Comparison of ENCODE assay signal across 8 cellular contexts in the genomic region with DNA sequence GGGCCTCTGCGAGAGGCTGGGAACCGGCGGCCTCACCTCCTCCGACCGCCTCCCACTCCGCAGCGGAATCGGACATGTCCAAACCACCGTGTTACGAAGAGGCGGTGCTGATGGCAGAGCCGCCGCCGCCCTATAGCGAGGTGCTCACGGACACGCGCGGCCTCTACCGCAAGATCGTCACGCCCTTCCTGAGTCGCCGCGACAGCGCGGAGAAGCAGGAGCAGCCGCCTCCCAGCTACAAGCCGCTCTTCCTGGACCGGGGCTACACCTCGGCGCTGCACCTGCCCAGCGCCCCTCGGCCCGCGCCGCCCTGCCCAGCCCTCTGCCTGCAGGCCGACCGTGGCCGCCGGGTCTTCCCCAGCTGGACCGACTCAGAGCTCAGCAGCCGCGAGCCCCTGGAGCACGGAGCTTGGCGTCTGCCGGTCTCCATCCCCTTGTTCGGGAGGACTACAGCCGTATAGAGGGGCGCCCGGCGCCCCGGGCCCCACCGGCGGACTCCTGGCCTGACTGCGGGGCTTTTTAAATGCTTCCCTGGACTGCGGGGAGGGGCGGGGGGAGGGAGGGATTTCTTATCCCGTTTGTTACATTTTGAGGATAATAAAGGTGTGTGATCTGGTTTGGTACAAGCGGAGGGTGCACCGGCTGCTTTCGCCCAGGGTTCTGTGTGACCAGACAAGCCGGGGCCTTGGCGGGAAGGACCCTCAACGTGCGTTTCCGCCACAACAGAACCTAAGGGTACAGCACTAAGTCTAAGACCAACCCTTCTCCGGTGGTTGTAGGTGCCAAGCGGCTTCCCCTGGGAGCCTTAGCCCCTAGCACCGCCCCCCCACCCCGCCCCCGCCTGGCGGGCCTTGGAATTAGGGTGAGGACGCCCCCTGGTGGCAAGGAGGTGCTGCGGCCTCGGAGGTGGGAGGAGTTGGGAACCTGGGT. TPM values are rescaled to one million over a fixed set of nuclear protein-coding genes. Genes with fewer than 3 reads are reported as not detected.
A peak's percentile ranks its signal among the peaks of the same experiment; 100 is the strongest.
DNase-seq lines count a peak whose midpoint lies in the region; ATAC-seq, FAIRE-seq and TF ChIP-seq lines count a peak whose summit lies in the region.

No MANE protein-coding gene starts in this region.

- H3K4me3 ChIP-seq in H7 (ENCODE audit: insufficient read depth, low read depth, low read length): peak overlapping the region; percentile 77
- peak overlapping the region; percentile 94 for H3K4me3 ChIP-seq in SK-N-MC
- peak overlapping the region; percentile 38 to 69 (median 63) for H3K4me3 ChIP-seq in pancreas
- peak overlapping the region; percentile 7 to 71 (median 62) for H3K4me3 ChIP-seq in thyroid gland (replicated peaks in 1 of 3)

- H3K9me3 ChIP-seq in SK-N-MC (ENCODE audit: low read depth, low read length): no peaks in the 10 kb centered on the region
- H3K9me3 ChIP-seq in pancreas: no peaks in the 10 kb centered on the region
- no peaks in the 10 kb centered on the region for H3K9me3 ChIP-seq in thyroid gland

- H3K27me3 ChIP-seq in H7 (ENCODE audit: control insufficient read depth, insufficient read depth, low read length) (peaks cover 13% of the 10 kb centered on the region), pancreas (no peaks in the 10 kb centered on the region), thyroid gland (no peaks in the 10 kb centered on the region)

- H3K27ac Mint-ChIP-seq in glutamatergic neuron (ENCODE audit: unreplicated experiment): peak overlapping the region; percentile 89

- H3K36me3 ChIP-seq in H7 (replicated peaks; ENCODE audit: control insufficient read depth, insufficient read depth, low read length) (peaks cover 20% of the 10 kb centered on the region), SK-N-MC (ENCODE audit: insufficient read depth, low read length) (peaks cover 38% of the 10 kb centered on the region), pancreas (no peaks in the 10 kb centered on the region), thyroid gland (peaks cover 12 to 14% of the 10 kb centered on the region in 2 donors)

- no peaks in the 10 kb centered on the region for H3K36me3 Mint-ChIP-seq in glutamatergic neuron (ENCODE audit: unreplicated experiment)

- peaks cover 11% of the 10 kb centered on the region for H3K4me1 Mint-ChIP-seq in glutamatergic neuron (ENCODE audit: low read depth, unreplicated experiment)

- no peak for TF ChIP-seq POLR2A in thyroid gland (IDR thresholded peaks at IDR 0.05)

- H3K27me3 Mint-ChIP-seq in glutamatergic neuron (ENCODE audit: unreplicated experiment): peaks cover 36% of the 10 kb centered on the region

- 0 to 1% methylated on average over 64 to 76 of the region's 76 CpGs for WGBS in pancreas, 2 donors
- 0 to 2% methylated on average over 19 to 41 of the region's 76 CpGs for WGBS in thyroid gland, 2 donors

- peak; percentile 95 for TF ChIP-seq CTCF in glutamatergic neuron (IDR thresholded peaks at IDR 0.05; ENCODE audit: partially characterized antibody, unreplicated experiment)
- TF ChIP-seq CTCF in pancreas (IDR thresholded peaks at IDR 0.05): peak; percentile 93 to 96 (median 96)
- TF ChIP-seq CTCF in thyroid gland (IDR thresholded peaks at IDR 0.05): peak; percentile 64 to 98 (median 86)

- no peak for FAIRE-seq in pancreas (lab: Jason Lieb, UNC)

- DNase-seq in ELR (ENCODE audit: low read depth) (peak; percentile 92), H7 (peak; percentile 99), MV-4-11 (lab: John Stamatoyannopoulos, UW) (peak; percentile 73), SK-N-MC (ENCODE audit: low read depth, low spot score) (peak; percentile 71), glutamatergic neuron (peak; percentile 95), pancreas (peak; percentile 89 to 99 (median 96)), thyroid gland (peak; percentile 96 to 97)
- DNase-seq in activated naive CD4-positive, alpha-beta T cell treated with anti-CD3 and anti-CD28 coated beads, Interleukin-2, amount 50 U/mL, for 16 hours: peak; percentile 94

- H3K27ac ChIP-seq in SK-N-MC (peak overlapping the region; percentile 83), pancreas (peak overlapping the region; percentile 70 to 88 (median 82)), thyroid gland (peak overlapping the region; percentile 47 to 72 (median 58))

- intact Hi-C loops in pancreas (cut with DNase I) (loop anchor here in 1 of 3 donors (10.0 kb wide), 1 partner anchor 141 kb away; the partner anchor contains the start of gene MXD3), thyroid gland (cut with DNase I) (loop anchor here (2.0 to 5.0 kb wide), 3 partner anchors 43 to 139 kb away; no protein-coding TSS in a partner anchor)

- peak overlapping the region; percentile 85 for H3K4me3 Mint-ChIP-seq in glutamatergic neuron (ENCODE audit: unreplicated experiment)

- peaks cover 4 to 12% (median 5%) of the 10 kb centered on the region in 3 donors for H3K4me1 ChIP-seq in pancreas
- peaks cover 10 to 15% of the 10 kb centered on the region in 2 donors for H3K4me1 ChIP-seq in thyroid gland

- peaks cover 36% of the 10 kb centered on the region for H3K9me3 Mint-ChIP-seq in glutamatergic neuron (ENCODE audit: unreplicated experiment)

- H3K9ac ChIP-seq in SK-N-MC (ENCODE audit: insufficient read length): peak overlapping the region; percentile 70

- peak; percentile 68 to 80 (median 74) for ATAC-seq in pancreas

RNA-seq across cellular contexts. Expression of gene PRR7, which starts 9.3 kb away (rescaled TPM):
- 11.4 and 12.1 TPM in 2 replicates for total RNA-seq in H7 (2014; rRNA removed; shearing (Covaris generic))
- total RNA-seq in glutamatergic neuron (ENCODE audit: unreplicated experiment): 4.1 TPM
- total RNA-seq in pancreas: 1 to 10 TPM; 1.7 to 3.5 (median 2.5) TPM
- polyA plus RNA-seq in pancreas: 1 to 10 TPM; 2.8 to 3.2 TPM
- total RNA-seq in thyroid gland: 1 to 10 TPM; 1.4 to 4.7 (median 4.2) TPM

RNA-seq across cellular contexts. Expression of gene DBN1, which starts 17.5 kb away (rescaled TPM):
- total RNA-seq in H7 (2014; rRNA removed; shearing (Covaris generic)): 165 and 216 TPM in 2 replicates
- total RNA-seq in glutamatergic neuron (ENCODE audit: unreplicated experiment) (1,261 TPM), pancreas (10 to 100 TPM; 10.2 to 38.2 (median 15.7) TPM), thyroid gland (10 to 100 TPM; 61.4 to 98.8 (median 68.0) TPM)
- 10 to 100 TPM; 17.1 to 29.2 TPM for polyA plus RNA-seq in pancreas

RNA-seq across cellular contexts. Expression of gene GRK6, which starts 29.4 kb away (rescaled TPM):
- 62.4 and 66.8 TPM in 2 replicates for total RNA-seq in H7 (2014; rRNA removed; shearing (Covaris generic))
- 43.9 TPM for total RNA-seq in glutamatergic neuron (ENCODE audit: unreplicated experiment)
- 10 to 100 TPM; 10.6 to 14.5 (median 12.3) TPM for total RNA-seq in pancreas
- 1 to 10 TPM; 7.2 to 7.6 TPM for polyA plus RNA-seq in pancreas
- 10 to 100 TPM; 14.0 to 27.8 (median 18.8) TPM for total RNA-seq in thyroid gland

RNA-seq across cellular contexts. Expression of gene PDLIM7, which starts 41.5 kb away (rescaled TPM):
- 71.9 and 97.3 TPM in 2 replicates for total RNA-seq in H7 (2014; rRNA removed; shearing (Covaris generic))
- total RNA-seq in glutamatergic neuron (ENCODE audit: unreplicated experiment) (430 TPM), pancreas (10 to 100 TPM in 2 of 6 donors, 1 to 10 TPM in 4; 3.9 to 39.9 (median 8.7) TPM), thyroid gland (10 to 100 TPM; 23.2 to 52.4 (median 34.8) TPM)
- 10 to 100 TPM; 23.2 to 38.0 TPM for polyA plus RNA-seq in pancreas

RNA-seq across cellular contexts. Expression of gene F12, which starts 46.6 kb away (rescaled TPM):
- 3.2 and 3.7 TPM in 2 replicates for total RNA-seq in H7 (2014; rRNA removed; shearing (Covaris generic))
- total RNA-seq in glutamatergic neuron (ENCODE audit: unreplicated experiment) (5.4 TPM), pancreas (1 to 10 TPM in 5 of 6 donors, under 1 TPM in 1; 0.83 to 2.6 (median 1.8) TPM), thyroid gland (1 to 10 TPM in 2 of 4 donors, under 1 TPM in 1, not detected in 1; 0.42 to 2.6 (median 1.1) TPM)
- polyA plus RNA-seq in pancreas: 1 to 10 TPM; 1.1 to 2.2 TPM

Comparison
In these comparisons a context has a peak if more than half of its experiments do, and no peak if none do; other contexts are left out.
1. Peak in every context shown above with its lines: DNase-seq, ATAC-seq, H3K4me3 ChIP-seq and H3K27ac ChIP-seq.